ENCODE assay signal across 8 cellular contexts in the genomic region with DNA sequence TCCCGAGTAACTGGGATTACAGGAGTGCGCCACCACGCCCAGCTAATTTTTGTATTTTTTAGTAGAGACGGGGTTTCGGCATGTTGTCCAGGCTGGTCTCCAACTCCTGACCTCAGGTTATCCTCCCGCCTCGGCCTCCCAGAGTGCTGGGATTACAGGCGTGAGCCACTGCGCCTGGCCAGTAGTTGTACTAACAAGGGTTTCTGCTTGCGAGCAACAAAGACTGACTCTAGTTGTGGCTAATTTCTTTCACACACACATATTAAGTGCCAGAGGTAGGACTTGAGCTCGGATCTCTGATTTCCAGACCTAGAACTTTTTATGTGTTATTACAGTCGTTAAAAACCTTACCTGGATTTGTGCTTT. TPM values are rescaled to one million over a fixed set of nuclear protein-coding genes. Genes with fewer than 3 reads are reported as not detected.
A peak's percentile ranks its signal among the peaks of the same experiment; 100 is the strongest.
DNase-seq lines count a peak whose midpoint lies in the region; ATAC-seq and TF ChIP-seq lines count a peak whose summit lies in the region.

No MANE protein-coding gene starts in this region.

- H3K9me3 ChIP-seq in left lung = no peaks in the 10 kb centered on the region
- no peaks in the 10 kb centered on the region for H3K9me3 ChIP-seq in thymus (ENCODE audit: control insufficient read depth)

- H3K36me3 Mint-ChIP-seq in activated CD4-positive, alpha-beta T cell treated with anti-CD3 and anti-CD28 coated beads, Interleukin-2, amount 10 ng/mL, durations not matched to agents 7 days and 5 days (ENCODE audit: low read depth) = no peaks in the 10 kb centered on the region

- no peak for DNase-seq in activated CD4-positive, alpha-beta T cell treated with anti-CD3 and anti-CD28 coated beads, Interleukin-2, amount 10 ng/mL, durations not matched to agents 7 days and 5 days
- DNase-seq in activated CD4-positive, alpha-beta T cell treated with anti-CD3 and anti-CD28 coated beads for 4 hours = no peak
- DNase-seq in astrocyte of the cerebellum (ENCODE audit: low read depth) (no peak), left lung (no peak), HCEC 1CT (no peak), NCI-H524 (lab: John Stamatoyannopoulos, UW) (no peak), NCI-H748 (lab: John Stamatoyannopoulos, UW; ENCODE audit: unreplicated experiment) (no peak)

- H3K27ac ChIP-seq in left lung (peak overlapping the region; percentile 65 to 74), thymus (ENCODE audit: low read depth) (no peak overlapping the region)

- no peak overlapping the region for H3K27ac Mint-ChIP-seq in activated CD4-positive, alpha-beta T cell treated with anti-CD3 and anti-CD28 coated beads, Interleukin-2, amount 10 ng/mL, durations not matched to agents 7 days and 5 days

- TF ChIP-seq CTCF in astrocyte of the cerebellum (IDR thresholded peaks at IDR 0.05; ENCODE audit: low read depth, low read length, missing control alignments) (no peak), left lung (IDR thresholded peaks at IDR 0.05) (no peak)

- H3K4me1 ChIP-seq in left lung = peaks cover 5 to 23% of the 10 kb centered on the region in 2 donors
- peaks cover 12% of the 10 kb centered on the region for H3K4me1 ChIP-seq in thymus (ENCODE audit: control insufficient read depth, insufficient read depth, low read length)

- ATAC-seq in left lung = peak; percentile 1

- peak overlapping the region; percentile 94 for H3K4me3 Mint-ChIP-seq in activated CD4-positive, alpha-beta T cell treated with anti-CD3 and anti-CD28 coated beads, Interleukin-2, amount 10 ng/mL, durations not matched to agents 7 days and 5 days

- peak overlapping the region; percentile 87 for H3K4me3 ChIP-seq in astrocyte of the cerebellum (ENCODE audit: low read depth, low read length)
- peak overlapping the region; percentile 80 to 93 for H3K4me3 ChIP-seq in left lung
- H3K4me3 ChIP-seq in thymus (ENCODE audit: low read length) = peak overlapping the region; percentile 81

- no peaks in the 10 kb centered on the region for H3K9me3 Mint-ChIP-seq in activated CD4-positive, alpha-beta T cell treated with anti-CD3 and anti-CD28 coated beads, Interleukin-2, amount 10 ng/mL, durations not matched to agents 7 days and 5 days

- peaks cover 23% of the 10 kb centered on the region for H3K4me1 Mint-ChIP-seq in activated CD4-positive, alpha-beta T cell treated with anti-CD3 and anti-CD28 coated beads, Interleukin-2, amount 10 ng/mL, durations not matched to agents 7 days and 5 days

- H3K27me3 Mint-ChIP-seq in activated CD4-positive, alpha-beta T cell treated with anti-CD3 and anti-CD28 coated beads, Interleukin-2, amount 10 ng/mL, durations not matched to agents 7 days and 5 days = no peaks in the 10 kb centered on the region

- WGBS in thymus = 75% methylated on average over 12 of the region's 12 CpGs

- CTCF ChIA-PET in activated CD4-positive, alpha-beta T cell treated with anti-CD3 and anti-CD28 coated beads, Interleukin-2, amount 10 ng/mL, durations not matched to agents 7 days and 5 days (lab: Charles Lee) = interaction anchor here (0.6 kb wide), 2 partner anchors 407 to 1380 kb away, joined by 3 to 5 read pairs; no protein-coding TSS in a partner anchor

- in situ Hi-C loops in astrocyte of the cerebellum (cut with HindIII; ENCODE audit: low sequenced_read_pairs) = no loop called here

- H3K27me3 ChIP-seq in left lung (peaks cover 0 to 12% of the 10 kb centered on the region in 2 donors), thymus (ENCODE audit: control insufficient read depth, insufficient read depth) (no peaks in the 10 kb centered on the region)

- POLR2A ChIA-PET in activated CD4-positive, alpha-beta T cell treated with anti-CD3 and anti-CD28 coated beads, Interleukin-2, amount 10 ng/mL, durations not matched to agents 7 days and 5 days (lab: Charles Lee) = no interaction called here

- intact Hi-C loops in left lung (cut with DNase I) = no loop called here

- H3K36me3 ChIP-seq in left lung (no peaks in the 10 kb centered on the region), thymus (ENCODE audit: control insufficient read depth, insufficient read depth) (no peaks in the 10 kb centered on the region)

RNA-seq across cellular contexts. Expression of a gene that starts 0.6 kb away (rescaled TPM):
- 1 to 10 TPM; 8.6 to 8.9 TPM for total RNA-seq in activated CD4-positive, alpha-beta T cell treated with anti-CD3 and anti-CD28 coated beads, Interleukin-2, amount 10 ng/mL, durations not matched to agents 7 days and 5 days
- total RNA-seq in left lung = 10 to 100 TPM; 26.8 to 32.0 TPM
- polyA plus RNA-seq in thymus = 18.2 TPM
